In genomic region chr9:37284631-37285030, GRCh38 we compare ENCODE assay signal across 18 cellular contexts.
DNase-seq lines count a peak whose midpoint lies in the region; ATAC-seq, FAIRE-seq and TF ChIP-seq lines count a peak whose summit lies in the region.
"Had no signal": no experiment of that assay in that cellular context is flagged by ENCODE, and none has a peak within 500 bp of the region (broad histone marks: within the 10 kb centered on the region; RNA-seq: fewer than 3 reads in every experiment).

No MANE protein-coding gene starts in this region.

- H3K27ac Mint-ChIP-seq in nephron, result peak overlapping the region; percentile 75 to 95 (median 95)
- H3K27ac Mint-ChIP-seq: dendritic cell treated with granulocyte-macrophage colony-stimulating factor and Interleukin-4, amounts not matched to agents 40 ng/mL and 50 ng/mL, for 4 days; natural killer cell had no signal

- H3K4me3 Mint-ChIP-seq in nephron, result no peak overlapping the region
- H3K4me3 Mint-ChIP-seq: CD8-positive, alpha-beta memory T cell; dendritic cell treated with granulocyte-macrophage colony-stimulating factor and Interleukin-4, amounts not matched to agents 40 ng/mL and 50 ng/mL, for 4 days; natural killer cell; T-helper 2 cell treated with Interferon-gamma antibody and Interleukin-4, amounts not matched to agents 5 μg/mL and 100 μg/mL, for 36 hours had no signal

- no peak overlapping the region for H3K9ac ChIP-seq in adipocyte (ENCODE audit: low read length)

- H3K4me1 Mint-ChIP-seq in nephron, result peaks cover 5% of the 10 kb centered on the region

- H3K9me3 ChIP-seq in adipocyte (ENCODE audit: control insufficient read depth, low read length) (no peaks in the 10 kb centered on the region), adrenal gland (replicated peaks in 1 of 3) (no peaks in the 10 kb centered on the region)

- H3K36me3 Mint-ChIP-seq in nephron (ENCODE audit: low read depth), result peaks cover 9% of the 10 kb centered on the region
- H3K36me3 Mint-ChIP-seq: natural killer cell had no signal

- H3K4me1 ChIP-seq in adipocyte (ENCODE audit: control insufficient read depth, insufficient read depth, low read length), result peaks cover 18% of the 10 kb centered on the region
- H3K4me1 ChIP-seq in adrenal gland (replicated peaks in 1 of 2), result no peaks in the 10 kb centered on the region

- DNase-seq in D721Med (ENCODE audit: insufficient read length, low spot score) (no peak), HS-5 (ENCODE audit: low read depth) (peak; percentile 8), adipocyte (ENCODE audit: low read depth) (peak; percentile 76), adrenal gland (no peak), NCI-H226 (no peak)
- DNase-seq: activated CD4-positive, alpha-beta T cell treated with anti-CD3 and anti-CD28 coated beads for 4 hours; amygdala; CD8-positive, alpha-beta memory T cell; KG1; left ventricle myocardium superior; natural killer cell; NCI-H1436 treated with DMSO at 0.1 percent for 48 hours; NCI-H524 had no signal

- no peak overlapping the region for H3K27ac ChIP-seq in adrenal gland
- H3K27ac ChIP-seq: RWPE1 had no signal

- no peaks in the 10 kb centered on the region for H3K9me3 Mint-ChIP-seq in nephron
- H3K9me3 Mint-ChIP-seq: CD8-positive, alpha-beta memory T cell; dendritic cell treated with granulocyte-macrophage colony-stimulating factor and Interleukin-4, amounts not matched to agents 40 ng/mL and 50 ng/mL, for 4 days; natural killer cell; T-helper 2 cell treated with Interferon-gamma antibody and Interleukin-4, amounts not matched to agents 5 μg/mL and 100 μg/mL, for 36 hours had no signal

- WGBS in adrenal gland, 4 donors, result 86 to 96% (median 92%) methylated on average over 1 of the region's 1 CpG

- ATAC-seq in HG03159 (IDR thresholded peaks at IDR 0.05; ENCODE audit: unreplicated experiment), result no peak
- ATAC-seq: left ventricle myocardium superior, natural killer cell had no signal

- intact Hi-C loops in adrenal gland (cut with DNase I), result no loop called here

- TF ChIP-seq CTCF in D721Med (IDR thresholded peaks at IDR 0.05; ENCODE audit: insufficient read depth, missing control alignments) (no peak), nephron (IDR thresholded peaks at IDR 0.05; ENCODE audit: unreplicated experiment in 3 of 3) (no peak), adrenal gland (IDR thresholded peaks at IDR 0.05) (no peak)

- no peak for TF ChIP-seq POLR2A in adrenal gland (IDR thresholded peaks at IDR 0.05)

- no peaks in the 10 kb centered on the region for H3K27me3 Mint-ChIP-seq in nephron (ENCODE audit: low read depth)
- H3K27me3 Mint-ChIP-seq: CD8-positive, alpha-beta memory T cell; dendritic cell treated with granulocyte-macrophage colony-stimulating factor and Interleukin-4, amounts not matched to agents 40 ng/mL and 50 ng/mL, for 4 days had no signal

- FAIRE-seq in D721Med (lab: Jason Lieb, UNC), result peak; percentile 11

- H3K36me3 ChIP-seq in adipocyte (ENCODE audit: control insufficient read depth, insufficient read depth, low read length, severe bottlenecking) (no peaks in the 10 kb centered on the region), adrenal gland (replicated peaks in 1 of 2) (no peaks in the 10 kb centered on the region)

- H3K4me3 ChIP-seq in adipocyte (ENCODE audit: low read length) (no peak overlapping the region), adrenal gland (no peak overlapping the region)

- H3K27me3 ChIP-seq in adipocyte (replicated peaks; ENCODE audit: control insufficient read depth, insufficient read depth, low read length), result no peaks in the 10 kb centered on the region
- no peaks in the 10 kb centered on the region for H3K27me3 ChIP-seq in adrenal gland

Comparison
In these comparisons a context has a peak if more than half of its experiments do, and no peak if none do; other contexts are left out.
1. DNase-seq: peak in HS-5 (single experiment) and adipocyte (single experiment); none in D721Med (single experiment), adrenal gland (0 of 7) and NCI-H226 (single experiment).